Comparison of ENCODE assay signal across 8 cellular contexts in genomic region chr11:17207317-17208256, GRCh38. TPM values are rescaled to one million over a fixed set of nuclear protein-coding genes. Genes with fewer than 3 reads are reported as not detected.
DNase-seq lines count a peak whose midpoint lies in the region; TF ChIP-seq lines count a peak whose summit lies in the region.

PIK3C2A (minus strand) TSS chr11:17207986; CDS start chr11:17169741, 38,245 bp downstream.

- peak within 1 kb of the TSS; percentile 99 for H3K4me3 Mint-ChIP-seq in HFFc6

- H3K27ac Mint-ChIP-seq in HFFc6, result peak within 1 kb of the TSS; percentile 93

- DNase-seq in GM04504 (ENCODE audit: low read depth) (peak; percentile 78), HFFc6 (peak; percentile 89), NAMALWA (ENCODE audit: low spot score) (peak; percentile 96), SK-MEL-5 (ENCODE audit: low read depth, low spot score) (peak; percentile 93), foreskin melanocyte (peak; percentile 80)
- DNase-seq in activated naive CD4-positive, alpha-beta T cell treated with Interleukin-2 at 50 U/mL for 16 hours, result peak; percentile 96

- H3K36me3 Mint-ChIP-seq in HFFc6 (ENCODE audit: low read depth), result peaks cover 4% of the 10 kb centered on the region; the same call in 1 of the 2 replicates

- in situ Hi-C loops in SK-MEL-5 (cut with HindIII; ENCODE audit: low pct_unique_long_range_greater_than_20kb, low sequenced_read_pairs), result no loop called here

- H3K9me3 Mint-ChIP-seq in HFFc6, result no peaks in the 10 kb centered on the region

- peaks cover 46% of the 10 kb centered on the region for H3K4me1 Mint-ChIP-seq in HFFc6 (ENCODE audit: low read depth)

- TF ChIP-seq CTCF in HFFc6 (IDR thresholded peaks at IDR 0.05), result no peak

- peak within 1 kb of the TSS; percentile 96 for H3K27ac ChIP-seq in subcutaneous abdominal adipose tissue (ENCODE audit: low read depth, low read length)

- no peaks in the 10 kb centered on the region; the same call in 1 of the 2 replicates for H3K27me3 Mint-ChIP-seq in HFFc6 (ENCODE audit: insufficient read depth)

- peak within 1 kb of the TSS; percentile 55 for H3K4me3 ChIP-seq in neuron (ENCODE audit: low read length)
- H3K4me3 ChIP-seq in subcutaneous abdominal adipose tissue (ENCODE audit: low read depth in 1 of 5, low read length in 5 of 5), result peak within 1 kb of the TSS; percentile 76 to 96 (median 85)

- H3K27me3 ChIP-seq in neuron (ENCODE audit: insufficient read depth, low read length), result no peaks in the 10 kb centered on the region
- no peaks in the 10 kb centered on the region for H3K27me3 ChIP-seq in subcutaneous abdominal adipose tissue (ENCODE audit: control insufficient read depth in 5 of 5, insufficient read depth in 4 of 5, low read length in 5 of 5)

- peak within 1 kb of the TSS; percentile 75 to 96 (median 95) for H3K9ac ChIP-seq in subcutaneous abdominal adipose tissue (ENCODE audit: low read length in 5 of 5)

- H3K9me3 ChIP-seq in neuron (ENCODE audit: low read length), result no peaks in the 10 kb centered on the region
- H3K9me3 ChIP-seq in subcutaneous abdominal adipose tissue (ENCODE audit: control insufficient read depth in 5 of 5, low read length in 5 of 5), result no peaks in the 10 kb centered on the region

- peaks cover 18% of the 10 kb centered on the region for H3K4me1 ChIP-seq in neuron (ENCODE audit: insufficient read depth, low read length)
- peaks cover 6 to 28% (median 21%) of the 10 kb centered on the region in 5 donors for H3K4me1 ChIP-seq in subcutaneous abdominal adipose tissue (ENCODE audit: control insufficient read depth in 5 of 5, insufficient read depth in 5 of 5, low read length in 5 of 5)

- peak within 1 kb of the TSS; percentile 89 for H2AFZ ChIP-seq in neuron (ENCODE audit: low read depth, low read length)

- H3K36me3 ChIP-seq in neuron (ENCODE audit: insufficient read depth, low read length) (peaks cover 11% of the 10 kb centered on the region), subcutaneous abdominal adipose tissue (ENCODE audit: control insufficient read depth in 5 of 5, insufficient read depth in 5 of 5, low read length in 5 of 5) (peaks cover under 1 to 3% (median 2%) of the 10 kb centered on the region in 5 donors)

RNA-seq across cellular contexts. Expression of gene PIK3C2A, which starts in this region (rescaled TPM):
- total RNA-seq in HFFc6 (2021; fragmentation: NEBNext Ultra II Directional; extraction: Animal tissue kit (Norgen Biotek cat#: 25700)), result 10 to 100 TPM; 52.7 to 60.7 (median 57.6) TPM
- total RNA-seq in SK-MEL-5 (2014; rRNA removed; shearing (Covaris generic)), result 42.7 and 47.5 TPM in 2 replicates
- 26.6 and 38.1 TPM in 2 replicates for polyA plus RNA-seq in SK-MEL-5 (2015; cell fraction: cytosol; rRNA removed)
- polyA plus RNA-seq in SK-MEL-5 (2015; cell fraction: nucleus; rRNA removed), result 23.6 and 25.5 TPM in 2 replicates

Comparison
In these comparisons a context has a peak if more than half of its experiments do, and no peak if none do; other contexts are left out.
1. Peak in every context shown above with its lines: DNase-seq, H3K4me3 ChIP-seq and H3K27ac ChIP-seq.